In genomic region chr15:36469567-36469966, GRCh38 we compare ENCODE assay signal across 19 cellular contexts.
DNase-seq lines count a peak whose midpoint lies in the region; ATAC-seq and TF ChIP-seq lines count a peak whose summit lies in the region.
"Had no signal": no experiment of that assay in that cellular context is flagged by ENCODE, and none has a peak within 500 bp of the region (broad histone marks: within the 10 kb centered on the region; RNA-seq: fewer than 3 reads in every experiment).

No MANE protein-coding gene starts in this region.

- H3K27me3 ChIP-seq in SJCRH30 (no peaks in the 10 kb centered on the region), uterus (no peaks in the 10 kb centered on the region)
- H3K27me3 ChIP-seq: neural progenitor cell, suprapubic skin had no signal

- H3K27ac ChIP-seq in SJCRH30, result no peak overlapping the region
- peak overlapping the region in 1 of 2 donors; percentile 45 for H3K27ac ChIP-seq in uterus
- H3K27ac ChIP-seq: neural progenitor cell, suprapubic skin had no signal

- no peak for TF ChIP-seq CTCF in epithelial cell of esophagus (IDR thresholded peaks at IDR 0.05; ENCODE audit: insufficient read depth, low read depth, low read length, missing control alignments)
- TF ChIP-seq CTCF in mesothelial cell of epicardium (IDR thresholded peaks at IDR 0.05; ENCODE audit: unreplicated experiment), result no peak
- TF ChIP-seq CTCF in uterus (IDR thresholded peaks at IDR 0.05), result no peak

- no peak overlapping the region for H3K4me3 Mint-ChIP-seq in mesothelial cell of epicardium
- no peak overlapping the region for H3K4me3 Mint-ChIP-seq in stimulated activated effector memory CD8-positive, alpha-beta T cell treated with anti-CD3 and anti-CD28 coated beads, Interleukin-12 subunit alpha, Interleukin-12 subunit beta, amount 100 ng/mL, for 72 hours
- no peak overlapping the region for H3K4me3 Mint-ChIP-seq in stimulated activated memory B cell treated with anti-CD40 and anti-IgM and Interleukin-4, amounts not matched to agents 10 μg/mL and 1 μg/mL and 100 μg/mL, for 72 hours
- H3K4me3 Mint-ChIP-seq in effector memory CD8-positive, alpha-beta T cell, result no peak overlapping the region
- H3K4me3 Mint-ChIP-seq: activated naive CD8-positive, alpha-beta T cell; B cell; neural progenitor cell had no signal

- ATAC-seq in stimulated activated effector memory CD8-positive, alpha-beta T cell treated with anti-CD3 and anti-CD28 coated beads, Interleukin-12 subunit alpha, Interleukin-12 subunit beta, amount 100 ng/mL, for 72 hours, result no peak
- ATAC-seq in stimulated activated memory B cell treated with anti-CD40 and anti-IgM and Interleukin-4, amounts not matched to agents 10 μg/mL and 1 μg/mL and 100 μg/mL, for 72 hours, result no peak
- no peak for ATAC-seq in effector memory CD8-positive, alpha-beta T cell (replicated peaks)
- ATAC-seq: Panc1 had no signal

- H3K27me3 Mint-ChIP-seq in mesothelial cell of epicardium (ENCODE audit: low read depth), result no peaks in the 10 kb centered on the region
- no peaks in the 10 kb centered on the region for H3K27me3 Mint-ChIP-seq in stimulated activated memory B cell treated with anti-CD40 and anti-IgM and Interleukin-4, amounts not matched to agents 10 μg/mL and 1 μg/mL and 100 μg/mL, for 72 hours
- no peaks in the 10 kb centered on the region for H3K27me3 Mint-ChIP-seq in effector memory CD8-positive, alpha-beta T cell

- peak overlapping the region; percentile 13 for H3K27ac Mint-ChIP-seq in mesothelial cell of epicardium
- H3K27ac Mint-ChIP-seq in stimulated activated effector memory CD8-positive, alpha-beta T cell treated with anti-CD3 and anti-CD28 coated beads, Interleukin-12 subunit alpha, Interleukin-12 subunit beta, amount 100 ng/mL, for 72 hours, result no peak overlapping the region
- no peak overlapping the region for H3K27ac Mint-ChIP-seq in stimulated activated memory B cell treated with anti-CD40 and anti-IgM and Interleukin-4, amounts not matched to agents 10 μg/mL and 1 μg/mL and 100 μg/mL, for 72 hours
- no peak overlapping the region for H3K27ac Mint-ChIP-seq in effector memory CD8-positive, alpha-beta T cell
- H3K27ac Mint-ChIP-seq: activated naive CD8-positive, alpha-beta T cell; B cell; neural progenitor cell had no signal

- peak; percentile 59 for DNase-seq in EL
- DNase-seq in SJCRH30, result no peak
- DNase-seq in epithelial cell of esophagus (ENCODE audit: low read depth), result peak; percentile 31
- no peak for DNase-seq in mesothelial cell of epicardium (ENCODE audit: low spot score in 2 of 2, unreplicated experiment in 2 of 2)
- no peak for DNase-seq in stimulated activated effector memory CD8-positive, alpha-beta T cell treated with anti-CD3 and anti-CD28 coated beads, Interleukin-12 subunit alpha, Interleukin-12 subunit beta, amount 100 ng/mL, for 72 hours (ENCODE audit: low spot score in 2 of 2)
- no peak for DNase-seq in effector memory CD8-positive, alpha-beta T cell
- no peak for DNase-seq in uterus
- DNase-seq: activated T-cell treated with anti-CD3 and anti-CD28 coated beads, Interleukin-2, amount 50 U/mL, for 1 hour; cerebellar nuclear complex; midbrain; NCI-H1092; NCI-H69; stimulated activated CD4-positive, alpha-beta T cell treated with anti-CD3 and anti-CD28 coated beads, Interleukin-4, amount 100 ng/mL, for 1 hour had no signal

- H3K4me3 ChIP-seq in SJCRH30 (peak overlapping the region; percentile 3; the same call in 1 of the 2 replicates), epithelial cell of esophagus (ENCODE audit: low read length) (no peak overlapping the region), uterus (no peak overlapping the region)
- H3K4me3 ChIP-seq: neural progenitor cell, suprapubic skin had no signal

- peaks cover 19% of the 10 kb centered on the region for H3K4me1 Mint-ChIP-seq in mesothelial cell of epicardium
- H3K4me1 Mint-ChIP-seq in stimulated activated effector memory CD8-positive, alpha-beta T cell treated with anti-CD3 and anti-CD28 coated beads, Interleukin-12 subunit alpha, Interleukin-12 subunit beta, amount 100 ng/mL, for 72 hours, result no peaks in the 10 kb centered on the region
- H3K4me1 Mint-ChIP-seq in stimulated activated memory B cell treated with anti-CD40 and anti-IgM and Interleukin-4, amounts not matched to agents 10 μg/mL and 1 μg/mL and 100 μg/mL, for 72 hours, result no peaks in the 10 kb centered on the region
- H3K4me1 Mint-ChIP-seq in effector memory CD8-positive, alpha-beta T cell (ENCODE audit: low read depth in 2 of 2), result no peaks in the 10 kb centered on the region
- H3K4me1 Mint-ChIP-seq: B cell had no signal

- no peak for TF ChIP-seq POLR2A in uterus (IDR thresholded peaks at IDR 0.05)

- intact Hi-C loops in uterus (cut with DNase I; ENCODE audit: low total_unique reads), result no loop called here

- peaks cover 21% of the 10 kb centered on the region for H3K9me3 Mint-ChIP-seq in mesothelial cell of epicardium
- H3K9me3 Mint-ChIP-seq in stimulated activated effector memory CD8-positive, alpha-beta T cell treated with anti-CD3 and anti-CD28 coated beads, Interleukin-12 subunit alpha, Interleukin-12 subunit beta, amount 100 ng/mL, for 72 hours, result no peaks in the 10 kb centered on the region
- no peaks in the 10 kb centered on the region for H3K9me3 Mint-ChIP-seq in stimulated activated memory B cell treated with anti-CD40 and anti-IgM and Interleukin-4, amounts not matched to agents 10 μg/mL and 1 μg/mL and 100 μg/mL, for 72 hours
- H3K9me3 Mint-ChIP-seq in effector memory CD8-positive, alpha-beta T cell, result no peaks in the 10 kb centered on the region
- H3K9me3 Mint-ChIP-seq: neural progenitor cell had no signal

- H3K36me3 ChIP-seq in SJCRH30 (no peaks in the 10 kb centered on the region), uterus (no peaks in the 10 kb centered on the region)
- H3K36me3 ChIP-seq: neural progenitor cell, suprapubic skin had no signal

- no peaks in the 10 kb centered on the region for H3K36me3 Mint-ChIP-seq in mesothelial cell of epicardium
- no peaks in the 10 kb centered on the region for H3K36me3 Mint-ChIP-seq in stimulated activated effector memory CD8-positive, alpha-beta T cell treated with anti-CD3 and anti-CD28 coated beads, Interleukin-12 subunit alpha, Interleukin-12 subunit beta, amount 100 ng/mL, for 72 hours
- no peaks in the 10 kb centered on the region for H3K36me3 Mint-ChIP-seq in stimulated activated memory B cell treated with anti-CD40 and anti-IgM and Interleukin-4, amounts not matched to agents 10 μg/mL and 1 μg/mL and 100 μg/mL, for 72 hours
- H3K36me3 Mint-ChIP-seq in effector memory CD8-positive, alpha-beta T cell (ENCODE audit: insufficient read depth), result no peaks in the 10 kb centered on the region
- H3K36me3 Mint-ChIP-seq: activated naive CD8-positive, alpha-beta T cell; neural progenitor cell had no signal

- H3K4me1 ChIP-seq in SJCRH30 (no peaks in the 10 kb centered on the region), uterus (no peaks in the 10 kb centered on the region)
- H3K4me1 ChIP-seq: neural progenitor cell, suprapubic skin had no signal

- H3K9me3 ChIP-seq in SJCRH30 (replicated peaks), result no peaks in the 10 kb centered on the region; the same call in 1 of the 2 replicates
- no peaks in the 10 kb centered on the region for H3K9me3 ChIP-seq in uterus
- H3K9me3 ChIP-seq: suprapubic skin had no signal

Comparison
In these comparisons a context has a peak if more than half of its experiments do, and no peak if none do; other contexts are left out.
1. DNase-seq: peak in EL (single experiment) and epithelial cell of esophagus (single experiment); none in SJCRH30 (0 of 2), mesothelial cell of epicardium (0 of 2), stimulated activated effector memory CD8-positive, alpha-beta T cell treated with anti-CD3 and anti-CD28 coated beads, Interleukin-12 subunit alpha, Interleukin-12 subunit beta, amount 100 ng/mL, for 72 hours (0 of 2), effector memory CD8-positive, alpha-beta T cell (0 of 3) and uterus (0 of 2).